In the genomic region with DNA sequence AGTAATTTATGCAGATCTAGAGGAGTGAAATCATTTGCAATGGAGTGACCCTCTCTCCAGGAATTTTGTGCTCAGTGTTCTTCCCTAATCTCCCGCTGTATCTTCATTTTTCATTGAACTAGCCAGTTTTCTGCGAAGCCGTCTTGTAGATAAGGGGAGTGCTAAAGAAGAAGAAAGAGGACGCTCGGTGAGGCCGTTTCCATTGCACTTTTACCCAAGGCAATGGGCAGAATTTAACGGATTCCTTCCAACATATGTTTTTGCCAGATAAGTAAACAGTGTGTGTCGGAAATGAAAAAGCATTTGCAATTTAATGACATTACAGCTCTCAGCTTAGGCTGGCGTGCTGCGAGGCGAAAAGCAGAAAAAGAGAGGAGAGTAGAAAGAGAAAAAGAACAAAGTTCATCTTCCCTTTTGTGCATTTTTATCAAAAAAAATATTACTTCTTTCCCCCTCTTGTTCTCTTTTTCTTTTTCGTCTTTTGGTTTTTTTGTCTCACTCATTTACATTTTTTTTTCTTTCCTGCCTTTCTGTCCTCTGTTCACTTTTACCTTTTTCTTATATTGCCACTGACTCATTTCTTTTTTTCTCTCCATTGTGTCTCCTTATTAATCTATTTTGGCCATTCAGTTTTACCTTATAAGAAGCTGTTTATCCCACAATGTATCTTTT, we compare ENCODE assay signal across 1 cellular context.
A peak's percentile ranks its signal among the peaks of the same experiment; 100 is the strongest.
TF ChIP-seq lines count a peak whose summit lies in the region.

No MANE protein-coding gene starts in this region.

TF ChIP-seq in SK-N-SH, 30 proteins besides CTCF, POLR2A, EP300 and RAD21 (continued from another document):
- TF ChIP-seq GATA2 (CRISPR knock-in tag; IDR thresholded peaks at IDR 0.05) (peak; percentile 72), FOXJ3 (CRISPR knock-in tag; IDR thresholded peaks at IDR 0.05) (peak; percentile 69; the same call in 1 of the 2 replicates), TEAD4 (IDR thresholded peaks at IDR 0.05; ENCODE audit: borderline replicate concordance, insufficient read depth) (no peak), FOXM1 (IDR thresholded peaks at IDR 0.05; ENCODE audit: low read depth) (no peak), EZH2phosphoT487 (IDR thresholded peaks at IDR 0.05; ENCODE audit: borderline replicate concordance, low read depth) (no peak), MEF2A (IDR thresholded peaks at IDR 0.05; ENCODE audit: borderline replicate concordance, low read depth) (no peak)
- TF ChIP-seq, protein P1, sequence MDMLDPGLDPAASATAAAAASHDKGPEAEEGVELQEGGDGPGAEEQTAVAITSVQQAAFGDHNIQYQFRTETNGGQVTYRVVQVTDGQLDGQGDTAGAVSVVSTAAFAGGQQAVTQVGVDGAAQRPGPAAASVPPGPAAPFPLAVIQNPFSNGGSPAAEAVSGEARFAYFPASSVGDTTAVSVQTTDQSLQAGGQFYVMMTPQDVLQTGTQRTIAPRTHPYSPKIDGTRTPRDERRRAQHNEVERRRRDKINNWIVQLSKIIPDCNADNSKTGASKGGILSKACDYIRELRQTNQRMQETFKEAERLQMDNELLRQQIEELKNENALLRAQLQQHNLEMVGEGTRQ (IDR thresholded peaks at IDR 0.05; ENCODE audit: borderline replicate concordance, low read depth, low read length): no peak
- TF ChIP-seq, protein P2, sequence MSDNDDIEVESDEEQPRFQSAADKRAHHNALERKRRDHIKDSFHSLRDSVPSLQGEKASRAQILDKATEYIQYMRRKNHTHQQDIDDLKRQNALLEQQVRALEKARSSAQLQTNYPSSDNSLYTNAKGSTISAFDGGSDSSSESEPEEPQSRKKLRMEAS (IDR thresholded peaks at IDR 0.05; ENCODE audit: low read depth): no peak
